Comparison of ENCODE assay signal across 12 cellular contexts in the genomic region with DNA sequence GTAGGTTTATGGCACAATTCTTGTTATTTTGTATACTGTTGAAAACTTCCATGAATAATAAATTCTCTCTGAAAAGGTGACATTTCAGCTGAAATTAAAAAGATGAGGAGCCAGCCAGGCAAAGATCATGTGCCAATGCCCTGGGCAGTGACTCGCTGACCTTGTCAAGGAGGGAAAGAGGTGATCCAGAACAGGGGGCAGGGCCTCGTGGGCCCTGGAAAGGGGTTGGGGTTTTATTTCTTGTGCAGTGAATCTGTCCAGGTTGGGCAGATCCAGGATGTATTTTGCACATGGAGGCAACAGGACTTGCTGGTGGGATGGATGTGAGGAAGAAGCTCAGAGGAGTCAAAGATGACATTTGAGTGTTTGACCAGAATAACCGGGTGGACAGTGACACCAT. TPM values are rescaled to one million over a fixed set of nuclear protein-coding genes. Genes with fewer than 3 reads are reported as not detected.
DNase-seq lines count a peak whose midpoint lies in the region; ATAC-seq lines count a peak whose summit lies in the region.
"Not testable (repeated sequence)": the region's sequence is repeated elsewhere in the genome, so short reads cannot be mapped to it uniquely, and the experiment has no call there.
"Had no signal": no experiment of that assay in that cellular context is flagged by ENCODE, and none has a peak within 500 bp of the region (broad histone marks: within the 10 kb centered on the region; RNA-seq: fewer than 3 reads in every experiment).

No MANE protein-coding gene starts in this region.

- POLR2A ChIA-PET in CD8-positive, alpha-beta memory T cell (lab: Charles Lee); activated CD4-positive, alpha-beta T cell treated with anti-CD3 and anti-CD28 coated beads, Interleukin-2, amount 10 ng/mL, durations not matched to agents 7 days and 5 days (lab: Charles Lee); naive thymus-derived CD4-positive, alpha-beta T cell (lab: Charles Lee): not testable (repeated sequence)

- H3K27ac ChIP-seq in CD4-positive, CD25-positive, alpha-beta regulatory T cell (ENCODE audit: insufficient read depth, low read length, poor library complexity, severe bottlenecking); CD8-positive, alpha-beta memory T cell (ENCODE audit: low read depth, low read length); naive thymus-derived CD4-positive, alpha-beta T cell (ENCODE audit: low read depth, low read length): not testable (repeated sequence)

- not testable (repeated sequence) for DNase-seq in CD4-positive, CD25-positive, alpha-beta regulatory T cell; CD8-positive, alpha-beta memory T cell; activated CD4-positive, alpha-beta T cell treated with anti-CD3 and anti-CD28 coated beads, Interleukin-2, amount 10 ng/mL, durations not matched to agents 7 days and 5 days; central memory CD8-positive, alpha-beta T cell (ENCODE audit: low spot score in 2 of 2); naive thymus-derived CD4-positive, alpha-beta T cell

- H3K4me3 ChIP-seq in CD4-positive, CD25-positive, alpha-beta regulatory T cell (ENCODE audit: low read depth, low read length); CD8-positive, alpha-beta memory T cell (ENCODE audit: low read length); naive thymus-derived CD4-positive, alpha-beta T cell (ENCODE audit: low read length): not testable (repeated sequence)

- H3K4me3 Mint-ChIP-seq in CD4-positive, CD25-positive, alpha-beta regulatory T cell; CD8-positive, alpha-beta memory T cell; activated CD4-positive, alpha-beta T cell treated with anti-CD3 and anti-CD28 coated beads, Interleukin-2, amount 10 ng/mL, durations not matched to agents 7 days and 5 days; activated naive CD4-positive, alpha-beta T cell treated with anti-CD3 and anti-CD28 coated beads, Interleukin-2, amount 50 U/mL, for 24 hours; central memory CD8-positive, alpha-beta T cell; stimulated activated naive CD8-positive, alpha-beta T cell treated with anti-CD3 and anti-CD28 coated beads, Interleukin-15, Interleukin-2, amounts not matched to agents 100 ng/mL and 50 ng/mL, for 24 hours: not testable (repeated sequence)
- H3K4me3 Mint-ChIP-seq in naive thymus-derived CD4-positive, alpha-beta T cell, result peak overlapping the region in 1 of 10 donors; percentile 48

- H3K36me3 Mint-ChIP-seq in CD4-positive, CD25-positive, alpha-beta regulatory T cell, result peaks cover 23% of the 10 kb centered on the region
- peaks cover 3 to 63% (median 11%) of the 10 kb centered on the region in 3 donors for H3K36me3 Mint-ChIP-seq in CD8-positive, alpha-beta memory T cell
- peaks cover 47% of the 10 kb centered on the region for H3K36me3 Mint-ChIP-seq in activated CD4-positive, alpha-beta T cell treated with anti-CD3 and anti-CD28 coated beads, Interleukin-2, amount 10 ng/mL, durations not matched to agents 7 days and 5 days (ENCODE audit: low read depth)
- H3K36me3 Mint-ChIP-seq in activated naive CD4-positive, alpha-beta T cell treated with anti-CD3 and anti-CD28 coated beads, Interleukin-2, amount 50 U/mL, for 24 hours, result peaks cover 11% of the 10 kb centered on the region
- peaks cover 25% of the 10 kb centered on the region for H3K36me3 Mint-ChIP-seq in central memory CD8-positive, alpha-beta T cell (ENCODE audit: insufficient read depth)
- H3K36me3 Mint-ChIP-seq in naive thymus-derived CD4-positive, alpha-beta T cell, result peaks cover 3 to 46% (median 8%) of the 10 kb centered on the region in 5 donors
- H3K36me3 Mint-ChIP-seq in stimulated activated naive CD8-positive, alpha-beta T cell treated with anti-CD3 and anti-CD28 coated beads, Interleukin-15, Interleukin-2, amounts not matched to agents 100 ng/mL and 50 ng/mL, for 24 hours (ENCODE audit: low read depth), result not testable (repeated sequence)

- not testable (repeated sequence) for H3K9me3 Mint-ChIP-seq in CD4-positive, CD25-positive, alpha-beta regulatory T cell; CD8-positive, alpha-beta memory T cell; activated CD4-positive, alpha-beta T cell treated with anti-CD3 and anti-CD28 coated beads, Interleukin-2, amount 10 ng/mL, durations not matched to agents 7 days and 5 days; activated naive CD4-positive, alpha-beta T cell treated with anti-CD3 and anti-CD28 coated beads, Interleukin-2, amount 50 U/mL, for 24 hours; central memory CD8-positive, alpha-beta T cell; naive thymus-derived CD4-positive, alpha-beta T cell; stimulated activated naive CD8-positive, alpha-beta T cell treated with anti-CD3 and anti-CD28 coated beads, Interleukin-15, Interleukin-2, amounts not matched to agents 100 ng/mL and 50 ng/mL, for 24 hours

- H3K4me1 Mint-ChIP-seq in CD4-positive, CD25-positive, alpha-beta regulatory T cell, result peaks cover 24 to 52% (median 30%) of the 10 kb centered on the region in 4 donors
- peaks cover 29 to 40% (median 34%) of the 10 kb centered on the region in 3 donors for H3K4me1 Mint-ChIP-seq in CD8-positive, alpha-beta memory T cell
- not testable (repeated sequence) for H3K4me1 Mint-ChIP-seq in activated CD4-positive, alpha-beta T cell treated with anti-CD3 and anti-CD28 coated beads, Interleukin-2, amount 10 ng/mL, durations not matched to agents 7 days and 5 days
- H3K4me1 Mint-ChIP-seq in activated naive CD4-positive, alpha-beta T cell treated with anti-CD3 and anti-CD28 coated beads, Interleukin-2, amount 50 U/mL, for 24 hours, result peaks cover 47% of the 10 kb centered on the region
- peaks cover 20% of the 10 kb centered on the region for H3K4me1 Mint-ChIP-seq in central memory CD8-positive, alpha-beta T cell
- peaks cover 12 to 49% (median 40%) of the 10 kb centered on the region in 7 donors for H3K4me1 Mint-ChIP-seq in naive thymus-derived CD4-positive, alpha-beta T cell
- peaks cover 22% of the 10 kb centered on the region for H3K4me1 Mint-ChIP-seq in stimulated activated naive CD8-positive, alpha-beta T cell treated with anti-CD3 and anti-CD28 coated beads, Interleukin-15, Interleukin-2, amounts not matched to agents 100 ng/mL and 50 ng/mL, for 24 hours (ENCODE audit: low read depth)

- CTCF ChIA-PET in CD8-positive, alpha-beta memory T cell (lab: Charles Lee), result interaction anchor here (1.3 kb wide), 1 partner anchor 17 kb away, joined by 3 read pairs; no protein-coding TSS in a partner anchor
- CTCF ChIA-PET in activated CD4-positive, alpha-beta T cell treated with anti-CD3 and anti-CD28 coated beads, Interleukin-2, amount 10 ng/mL, durations not matched to agents 7 days and 5 days (lab: Charles Lee), result not testable (repeated sequence)
- CTCF ChIA-PET in naive thymus-derived CD4-positive, alpha-beta T cell (lab: Charles Lee), result interaction anchor here (1.2 kb wide), 1 partner anchor 12 kb away, joined by 3 read pairs; no protein-coding TSS in a partner anchor

- ATAC-seq in CD4-positive, CD25-positive, alpha-beta regulatory T cell (ENCODE audit: low read depth in 2 of 2); central memory CD8-positive, alpha-beta T cell (replicated peaks; ENCODE audit: extremely low read depth, poor library complexity, severe bottlenecking); naive thymus-derived CD4-positive, alpha-beta T cell: not testable (repeated sequence)

- H3K27me3 Mint-ChIP-seq in CD4-positive, CD25-positive, alpha-beta regulatory T cell; CD8-positive, alpha-beta memory T cell; activated CD4-positive, alpha-beta T cell treated with anti-CD3 and anti-CD28 coated beads, Interleukin-2, amount 10 ng/mL, durations not matched to agents 7 days and 5 days; activated naive CD4-positive, alpha-beta T cell treated with anti-CD3 and anti-CD28 coated beads, Interleukin-2, amount 50 U/mL, for 24 hours; central memory CD8-positive, alpha-beta T cell; naive thymus-derived CD4-positive, alpha-beta T cell; stimulated activated naive CD8-positive, alpha-beta T cell treated with anti-CD3 and anti-CD28 coated beads, Interleukin-15, Interleukin-2, amounts not matched to agents 100 ng/mL and 50 ng/mL, for 24 hours: not testable (repeated sequence)

- H3K27me3 ChIP-seq in CD4-positive, CD25-positive, alpha-beta regulatory T cell (ENCODE audit: control insufficient read depth, insufficient read depth, low read length); CD8-positive, alpha-beta memory T cell (ENCODE audit: insufficient read depth, low read length, poor library complexity, severe bottlenecking); naive thymus-derived CD4-positive, alpha-beta T cell (ENCODE audit: control insufficient read depth in 2 of 2, insufficient read depth in 2 of 2, low read length in 2 of 2): not testable (repeated sequence)

- peak overlapping the region in 2 of 3 donors; percentile 22 to 32 for H3K27ac Mint-ChIP-seq in CD4-positive, CD25-positive, alpha-beta regulatory T cell
- peak overlapping the region in 5 of 8 donors; percentile 26 to 88 (median 61) for H3K27ac Mint-ChIP-seq in CD8-positive, alpha-beta memory T cell
- H3K27ac Mint-ChIP-seq in activated CD4-positive, alpha-beta T cell treated with anti-CD3 and anti-CD28 coated beads, Interleukin-2, amount 10 ng/mL, durations not matched to agents 7 days and 5 days, result peak overlapping the region; percentile 11
- H3K27ac Mint-ChIP-seq in activated naive CD4-positive, alpha-beta T cell treated with anti-CD3 and anti-CD28 coated beads, Interleukin-2, amount 50 U/mL, for 24 hours, result peak overlapping the region; percentile 76
- H3K27ac Mint-ChIP-seq in central memory CD8-positive, alpha-beta T cell (ENCODE audit: low read depth), result peak overlapping the region; percentile 89
- peak overlapping the region in 8 of 9 donors; percentile 23 to 82 (median 65) for H3K27ac Mint-ChIP-seq in naive thymus-derived CD4-positive, alpha-beta T cell
- H3K27ac Mint-ChIP-seq in stimulated activated naive CD8-positive, alpha-beta T cell treated with anti-CD3 and anti-CD28 coated beads, Interleukin-15, Interleukin-2, amounts not matched to agents 100 ng/mL and 50 ng/mL, for 24 hours, result peak overlapping the region; percentile 10

- intact Hi-C loops in naive thymus-derived CD4-positive, alpha-beta T cell (cut with micrococcal nuclease), result loop anchor here in 1 of 2 donors (10.0 kb wide), 1 partner anchor 1020 kb away; no protein-coding TSS in a partner anchor

- not testable (repeated sequence) for H3K4me1 ChIP-seq in CD4-positive, CD25-positive, alpha-beta regulatory T cell (ENCODE audit: control insufficient read depth, insufficient read depth, low read length, poor library complexity, severe bottlenecking); CD8-positive, alpha-beta memory T cell (ENCODE audit: insufficient read depth, low read length); naive thymus-derived CD4-positive, alpha-beta T cell (ENCODE audit: control insufficient read depth in 2 of 2, insufficient read depth in 2 of 2, low read length in 2 of 2)

- H3K36me3 ChIP-seq in CD4-positive, CD25-positive, alpha-beta regulatory T cell (ENCODE audit: control insufficient read depth, insufficient read depth, low read length), result peaks cover 52% of the 10 kb centered on the region
- peaks cover 33% of the 10 kb centered on the region for H3K36me3 ChIP-seq in CD8-positive, alpha-beta memory T cell (ENCODE audit: insufficient read depth, low read length)
- peaks cover 14 to 51% (median 20%) of the 10 kb centered on the region in 3 experiments for H3K36me3 ChIP-seq in naive thymus-derived CD4-positive, alpha-beta T cell (ENCODE audit: control insufficient read depth in 2 of 3, insufficient read depth in 3 of 3, low read length in 3 of 3)

- not testable (repeated sequence) for H3K9me3 ChIP-seq in CD4-positive, CD25-positive, alpha-beta regulatory T cell (ENCODE audit: control insufficient read depth in 2 of 2, low read length in 2 of 2); CD8-positive, alpha-beta memory T cell (ENCODE audit: low read length); naive thymus-derived CD4-positive, alpha-beta T cell (ENCODE audit: control insufficient read depth in 2 of 3, low read length in 3 of 3)

RNA-seq across cellular contexts. Expression of gene ANTXRL, which starts 31.6 kb away (rescaled TPM):
- not detected for total RNA-seq in CD4-positive, CD25-positive, alpha-beta regulatory T cell
- polyA plus RNA-seq in CD4-positive, CD25-positive, alpha-beta regulatory T cell, result under 1 TPM in 1 of 4 donors, not detected in 3; 0.72 TPM
- not detected for total RNA-seq in CD8-positive, alpha-beta memory T cell
- not detected for polyA plus RNA-seq in CD8-positive, alpha-beta memory T cell
- total RNA-seq in activated CD4-positive, alpha-beta T cell treated with anti-CD3 and anti-CD28 coated beads, Interleukin-2, amount 10 ng/mL, durations not matched to agents 7 days and 5 days, result under 1 TPM; 0.52 to 0.57 TPM
- total RNA-seq in naive thymus-derived CD4-positive, alpha-beta T cell, result under 1 TPM in 1 of 5 experiments, not detected in 4; 0.97 TPM
- polyA plus RNA-seq in naive thymus-derived CD4-positive, alpha-beta T cell, result not detected
- total RNA-seq: Daoy, GM23248, H4, HepG2 had no signal
- polyA plus RNA-seq: BJ, GM23248, HepG2 had no signal

Comparison
In these comparisons a context has a peak if more than half of its experiments do, and no peak if none do; other contexts are left out.
1. H3K27ac Mint-ChIP-seq: peak in every context shown above with its lines; median percentile 89 in central memory CD8-positive, alpha-beta T cell; 76 in activated naive CD4-positive, alpha-beta T cell treated with anti-CD3 and anti-CD28 coated beads, Interleukin-2, amount 50 U/mL, for 24 hours; 65 in naive thymus-derived CD4-positive, alpha-beta T cell; 61 in CD8-positive, alpha-beta memory T cell; 27 in CD4-positive, CD25-positive, alpha-beta regulatory T cell; 11 in activated CD4-positive, alpha-beta T cell treated with anti-CD3 and anti-CD28 coated beads, Interleukin-2, amount 10 ng/mL, durations not matched to agents 7 days and 5 days; 10 in stimulated activated naive CD8-positive, alpha-beta T cell treated with anti-CD3 and anti-CD28 coated beads, Interleukin-15, Interleukin-2, amounts not matched to agents 100 ng/mL and 50 ng/mL, for 24 hours.